In genomic region chr16:4425378-4426020, GRCh38 we compare ENCODE assay signal across 8 cellular contexts. TPM values are rescaled to one million over a fixed set of nuclear protein-coding genes. Genes with fewer than 3 reads are reported as not detected.
A peak's percentile ranks its signal among the peaks of the same experiment; 100 is the strongest.
DNase-seq lines count a peak whose midpoint lies in the region; ATAC-seq and TF ChIP-seq lines count a peak whose summit lies in the region.

TSS of gene DNAJA3 (plus strand) at chr16:4425868. CDS start at chr16:4425882, 14 bp downstream.

- intact Hi-C loops in left lung (cut with DNase I) = no loop called here

- no peaks in the 10 kb centered on the region for H3K9me3 ChIP-seq in left lung

- ATAC-seq in GM19397 (IDR thresholded peaks at IDR 0.05; ENCODE audit: unreplicated experiment) (peak; percentile 88), HG03565 (IDR thresholded peaks at IDR 0.05; ENCODE audit: unreplicated experiment) (peak; percentile 86), left lung (peak; percentile 97)

- no peaks in the 10 kb centered on the region for H3K27me3 ChIP-seq in left lung

- peaks cover 9 to 25% of the 10 kb centered on the region in 2 donors for H3K4me1 ChIP-seq in left lung

- no peak for TF ChIP-seq CTCF in left lung (IDR thresholded peaks at IDR 0.05)

- H3K4me3 ChIP-seq in left lung = peak within 1 kb of the TSS; percentile 84 to 97

- peak; percentile 98 for DNase-seq in CD1c-positive myeloid dendritic cell (ENCODE audit: extremely low spot score)
- peak; percentile 86 for DNase-seq in NCI-H748 treated with DMSO at 0.1 percent for 48 hours (lab: John Stamatoyannopoulos, UW)
- peak; percentile 86 to 88 for DNase-seq in activated CD4-positive, alpha-beta T cell treated with anti-CD3 and anti-CD28 coated beads, Interleukin-2, amount 50 U/mL, for 24 hours (ENCODE audit: low read depth in 1 of 2, low spot score in 1 of 2)
- peak; percentile 96 for DNase-seq in dermis blood vessel endothelial cell
- peak; percentile 91 to 98 for DNase-seq in left lung
- peak; percentile 87 for DNase-seq in stimulated activated CD4-positive, alpha-beta T cell treated with anti-CD3 and anti-CD28 coated beads, Interleukin-2, amount 100 ng/mL, for 4 hours (ENCODE audit: low read depth)

- H3K36me3 ChIP-seq in left lung = peaks cover 0 to 5% of the 10 kb centered on the region in 2 donors

- peak within 1 kb of the TSS; percentile 94 to 96 for H3K27ac ChIP-seq in left lung

RNA-seq across cellular contexts. Expression of gene DNAJA3, which starts in this region (rescaled TPM):
- total RNA-seq in dermis blood vessel endothelial cell (41.0 and 58.9 TPM in 2 replicates), left lung (10 to 100 TPM; 29.6 to 53.5 TPM)

Comparison
In these comparisons a context has a peak if more than half of its experiments do, and no peak if none do; other contexts are left out.
1. Peak in every context shown above with its lines: DNase-seq, ATAC-seq, H3K4me3 ChIP-seq and H3K27ac ChIP-seq.